1 cellular context compared by ENCODE assay signal in the genomic region with DNA sequence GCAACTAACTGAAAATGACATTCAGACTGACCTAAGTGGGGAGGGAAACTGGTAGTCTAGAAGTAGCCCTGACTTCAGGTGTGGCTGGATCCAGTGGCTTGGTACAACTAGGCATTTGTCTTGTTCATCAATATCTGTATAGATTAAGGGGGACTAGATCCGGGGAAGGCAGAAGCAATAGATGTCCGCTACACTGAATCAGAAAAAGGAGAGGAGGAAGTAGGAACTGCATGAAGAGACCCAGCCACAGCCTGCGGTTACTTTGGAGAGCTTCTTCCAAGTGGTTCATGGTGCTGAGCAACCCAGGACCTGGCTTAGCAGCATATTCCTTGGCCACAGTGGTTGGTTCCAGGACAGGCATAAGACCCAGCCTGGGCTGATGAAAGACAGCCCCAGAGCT.
TF ChIP-seq lines count a peak whose summit lies in the region.

No MANE protein-coding gene starts in this region.

TF ChIP-seq in GM12878, 131 proteins besides CTCF, POLR2A, EP300 and RAD21:
- TF ChIP-seq MLLT1 (IDR thresholded peaks at IDR 0.05) (peak; percentile 99), SPI1 (IDR thresholded peaks at IDR 0.05; ENCODE audit: borderline replicate concordance, insufficient read depth, low read depth, low read length) (peak; percentile 35; the same call in 1 of the 2 replicates), PBX3 (IDR thresholded peaks at IDR 0.05; ENCODE audit: insufficient replicate concordance, low read depth, low read length) (no peak), SRF (IDR thresholded peaks at IDR 0.05; ENCODE audit: low read depth in 2 of 2, low read length in 2 of 2) (peak in 1 of 2 experiments; percentile 84; a peak in 2 of 4 replicates)
